In the genomic region with DNA sequence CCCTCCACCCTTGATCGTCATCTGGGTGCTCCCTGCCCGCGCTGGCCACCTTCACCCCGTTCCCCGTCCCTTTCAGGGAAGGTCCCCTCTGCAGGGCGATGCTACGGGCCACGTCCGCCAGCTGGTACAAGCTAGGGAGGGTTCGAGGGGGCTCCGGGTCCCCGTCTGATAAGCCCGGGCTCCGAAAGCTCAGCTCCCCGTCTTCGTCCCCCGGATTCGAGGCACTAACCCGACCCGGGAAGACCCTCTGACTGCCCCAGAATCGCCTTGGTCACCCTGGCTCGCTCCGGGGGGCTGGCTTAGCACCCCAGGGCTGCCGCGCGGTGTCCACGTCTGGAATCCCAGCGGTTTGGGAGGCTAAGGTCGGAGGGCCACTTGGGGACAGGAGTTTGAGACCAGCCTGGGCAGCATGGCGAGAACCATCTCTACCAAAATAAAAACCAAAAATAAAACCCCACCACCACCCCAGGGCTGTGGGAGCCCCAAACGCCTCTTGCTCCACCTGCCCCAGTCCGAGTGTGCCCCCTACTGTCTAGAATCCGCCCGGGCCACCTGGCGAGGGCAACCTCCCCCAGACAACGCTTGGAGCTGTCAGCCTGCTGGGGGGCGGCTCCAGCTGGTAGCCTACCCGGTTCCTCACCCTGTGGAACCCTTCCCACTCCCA, we compare ENCODE assay signal across 8 cellular contexts.
DNase-seq lines count a peak whose midpoint lies in the region; ATAC-seq, FAIRE-seq and TF ChIP-seq lines count a peak whose summit lies in the region.

No MANE protein-coding gene starts in this region.

- peak overlapping the region; percentile 100 for H3K4me2 ChIP-seq in BLaER1

- H3K4me3 ChIP-seq in BLaER1 (peak overlapping the region; percentile 80), astrocyte of the cerebellum (ENCODE audit: low read depth, low read length) (peak overlapping the region; percentile 60), iPS-20b (ENCODE audit: low read length) (peak overlapping the region; percentile 81)

- H3K4me1 ChIP-seq in BLaER1 (peaks cover 63% of the 10 kb centered on the region), iPS-20b (ENCODE audit: insufficient read depth, low read length) (peaks cover 4% of the 10 kb centered on the region)

- FAIRE-seq in HTR-8/SVneo (lab: Jason Lieb, UNC): peak; percentile 62

- H3K9ac ChIP-seq in BLaER1: peak overlapping the region; percentile 79
- H3K9ac ChIP-seq in iPS-20b (ENCODE audit: low read depth, low read length): peak overlapping the region; percentile 72; the same call in 1 of the 2 replicates

- 0 out of 2 replicates have a peak, but pooled peaks cover 8% of the 10 kb centered on the region for H4K20me1 ChIP-seq in BLaER1

- H3K27ac ChIP-seq in BLaER1 (peak overlapping the region; percentile 82), iPS-20b (ENCODE audit: low read length) (no peak overlapping the region)

- H3K36me3 ChIP-seq in BLaER1 (peaks cover 11% of the 10 kb centered on the region), iPS-20b (ENCODE audit: insufficient read depth, low read depth, low read length) (no peaks in the 10 kb centered on the region)

- peak; percentile 57 for TF ChIP-seq CTCF in astrocyte of the cerebellum (IDR thresholded peaks at IDR 0.05; ENCODE audit: low read depth, low read length, missing control alignments)

- DNase-seq in HTR-8/SVneo (ENCODE audit: insufficient read length, low spot score) (peak; percentile 59), T-helper 2 cell (peak in 4 of 5 experiments; percentile 49 to 72 (median 59)), astrocyte of the cerebellum (ENCODE audit: low read depth) (no peak), epidermal melanocyte (ENCODE audit: insufficient read length, low spot score) (no peak)
- DNase-seq in stimulated activated CD4-positive, alpha-beta T cell treated with anti-CD3 and anti-CD28 coated beads, Interleukin-15, amount 100 ng/mL, for 24 hours: peak; percentile 86

- in situ Hi-C loops in astrocyte of the cerebellum (cut with HindIII; ENCODE audit: low sequenced_read_pairs): no loop called here

- H3K9me3 ChIP-seq in BLaER1: no peaks in the 10 kb centered on the region
- H3K9me3 ChIP-seq in iPS-20b (ENCODE audit: insufficient read depth, low read depth, low read length): no peaks in the 10 kb centered on the region

- ATAC-seq in HG03571 (IDR thresholded peaks at IDR 0.05; ENCODE audit: unreplicated experiment): no peak

- H3K27me3 ChIP-seq in BLaER1: no peaks in the 10 kb centered on the region; the same call in 1 of the 2 replicates
- peaks cover 24% of the 10 kb centered on the region for H3K27me3 ChIP-seq in iPS-20b (ENCODE audit: insufficient read depth, low read length)

Comparison
In these comparisons a context has a peak if more than half of its experiments do, and no peak if none do; other contexts are left out.
1. DNase-seq: peak in HTR-8/SVneo (single experiment), T-helper 2 cell (4 of 5) and stimulated activated CD4-positive, alpha-beta T cell treated with anti-CD3 and anti-CD28 coated beads, Interleukin-15, amount 100 ng/mL, for 24 hours (single experiment); none in astrocyte of the cerebellum (single experiment) and epidermal melanocyte (single experiment).
2. Peak in every context shown above with its lines, with median percentiles within 50 percentile points of each other: H3K4me3 ChIP-seq.